1 cellular context compared by ENCODE assay signal in genomic region chr18:59617468-59617932, GRCh38.
A peak's percentile ranks its signal among the peaks of the same experiment; 100 is the strongest.
TF ChIP-seq lines count a peak whose summit lies in the region.

No MANE protein-coding gene starts in this region.

TF ChIP-seq in HEK293, 187 proteins besides CTCF, POLR2A, EP300 and RAD21 (continued from another document):
- TF ChIP-seq ZNF280D (tag by site-specific recombination; IDR thresholded peaks at IDR 0.05): no peak
- peak; percentile 57 for TF ChIP-seq PRDM6 (tag by site-specific recombination; IDR thresholded peaks at IDR 0.05)
- no peak for TF ChIP-seq ZNF561 (tag by site-specific recombination; IDR thresholded peaks at IDR 0.05; ENCODE audit: borderline replicate concordance)
- no peak for TF ChIP-seq ZXDB (tag by site-specific recombination; IDR thresholded peaks at IDR 0.05)
- no peak for TF ChIP-seq ZNF701 (tag by site-specific recombination; IDR thresholded peaks at IDR 0.05)
